In the genomic region with DNA sequence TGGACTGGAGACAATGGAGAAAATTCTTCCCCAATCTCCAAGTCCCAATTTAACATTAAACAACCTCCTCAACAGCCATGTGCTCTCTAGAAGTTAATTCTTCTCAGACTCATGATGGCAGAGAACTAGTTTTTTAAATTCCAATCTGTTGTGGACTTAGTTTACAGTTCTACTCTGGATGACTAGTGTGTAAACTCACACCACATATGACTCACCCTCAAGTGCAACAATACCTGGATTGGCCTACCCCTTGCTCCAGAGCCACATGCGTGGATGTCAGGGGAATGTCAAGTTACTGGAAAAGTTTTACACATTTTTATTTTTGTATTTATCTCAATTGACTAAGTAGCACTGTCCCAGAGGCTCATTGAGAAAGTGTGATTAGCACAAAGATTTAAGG, we compare ENCODE assay signal across 11 cellular contexts.
DNase-seq lines count a peak whose midpoint lies in the region; ATAC-seq and TF ChIP-seq lines count a peak whose summit lies in the region.
"Had no signal": no experiment of that assay in that cellular context is flagged by ENCODE, and none has a peak within 500 bp of the region (broad histone marks: within the 10 kb centered on the region; RNA-seq: fewer than 3 reads in every experiment).

No MANE protein-coding gene starts in this region.

- TF ChIP-seq CTCF in brain microvascular endothelial cell (IDR thresholded peaks at IDR 0.05; ENCODE audit: low read depth, low read length, missing control alignments): no peak
- TF ChIP-seq CTCF in CD4-positive, alpha-beta T cell (IDR thresholded peaks at IDR 0.05): no peak

- no peak for ATAC-seq in CD4-positive, alpha-beta T cell (ENCODE audit: poor library complexity)

- in situ Hi-C loops in brain microvascular endothelial cell (cut with HindIII; ENCODE audit: low pct_ligation_motif_present, low sequenced_read_pairs): no loop called here

- H3K4me1 Mint-ChIP-seq in activated naive CD4-positive, alpha-beta T cell treated with anti-CD3 and anti-CD28 coated beads for 36 hours (ENCODE audit: low read depth): peaks cover 3% of the 10 kb centered on the region
- no peaks in the 10 kb centered on the region for H3K4me1 Mint-ChIP-seq in CD4-positive, alpha-beta T cell (ENCODE audit: low read depth)

- H4K8ac ChIP-seq in mesenchymal stem cell (ENCODE audit: low read length): no peak overlapping the region

- no peak overlapping the region for H2BK12ac ChIP-seq in mesenchymal stem cell (ENCODE audit: low read length in 2 of 2)

- H3K79me1 ChIP-seq in mesenchymal stem cell (replicated peaks; ENCODE audit: low read length, poor library complexity, severe bottlenecking): no peaks in the 10 kb centered on the region

- intact Hi-C loops in activated naive CD4-positive, alpha-beta T cell treated with anti-CD3 and anti-CD28 coated beads for 36 hours (cut with micrococcal nuclease): no loop called here
- intact Hi-C loops in CD4-positive, alpha-beta T cell (cut with DNase I, micrococcal nuclease): no loop called here

- no peak overlapping the region for H3K4me2 ChIP-seq in mesenchymal stem cell (ENCODE audit: low read length, poor library complexity, severe bottlenecking)
- H3K4me2 ChIP-seq: BLaER1 treated with 17β-estradiol and CSF1 and Interleukin-3, amounts not matched to agents 10 nM and 100 nM had no signal

- H3K14ac ChIP-seq in mesenchymal stem cell (ENCODE audit: low read length in 2 of 2): no peak overlapping the region

- peaks cover 15% of the 10 kb centered on the region for H3K4me1 ChIP-seq in mesenchymal stem cell (ENCODE audit: control insufficient read depth, insufficient read depth, low read depth, low read length)

- no peak overlapping the region for H3K4me3 ChIP-seq in brain microvascular endothelial cell (ENCODE audit: low read depth, low read length)
- H3K4me3 ChIP-seq in mesenchymal stem cell (ENCODE audit: insufficient read depth in 1 of 2, low read depth in 1 of 2, low read length in 2 of 2): no peak overlapping the region
- H3K4me3 ChIP-seq: BLaER1 treated with 17β-estradiol and CSF1 and Interleukin-3, amounts not matched to agents 10 nM and 100 nM had no signal

- H3K18ac ChIP-seq in mesenchymal stem cell (ENCODE audit: low read depth in 1 of 2, low read length in 2 of 2): no peak overlapping the region

- no peaks in the 10 kb centered on the region for H3K36me3 ChIP-seq in brain microvascular endothelial cell (replicated peaks)
- H3K36me3 ChIP-seq in mesenchymal stem cell (ENCODE audit: control insufficient read depth in 1 of 2, insufficient read depth in 2 of 2, low read depth in 1 of 2, low read length in 2 of 2): no peaks in the 10 kb centered on the region
- H3K36me3 ChIP-seq: BLaER1 treated with 17β-estradiol and CSF1 and Interleukin-3, amounts not matched to agents 10 nM and 100 nM had no signal

- POLR2A ChIA-PET in CD4-positive, alpha-beta T cell (lab: Charles Lee): no interaction called here

- no peak overlapping the region for H2AK5ac ChIP-seq in mesenchymal stem cell (ENCODE audit: low read length, severe bottlenecking)

- no peak overlapping the region for H3K27ac Mint-ChIP-seq in activated naive CD4-positive, alpha-beta T cell treated with anti-CD3 and anti-CD28 coated beads for 36 hours
- H3K27ac Mint-ChIP-seq in CD4-positive, alpha-beta T cell: no peak overlapping the region

- no peaks in the 10 kb centered on the region for H3K9me3 ChIP-seq in mesenchymal stem cell (ENCODE audit: control insufficient read depth, low read length)
- H3K9me3 ChIP-seq in CD4-positive, alpha-beta T cell (ENCODE audit: control insufficient read depth, low read length): no peaks in the 10 kb centered on the region
- H3K9me3 ChIP-seq: BLaER1 treated with 17β-estradiol and CSF1 and Interleukin-3, amounts not matched to agents 10 nM and 100 nM had no signal

- no peak overlapping the region for H3K4me3 Mint-ChIP-seq in activated naive CD4-positive, alpha-beta T cell treated with anti-CD3 and anti-CD28 coated beads for 36 hours
- H3K4me3 Mint-ChIP-seq in CD4-positive, alpha-beta T cell: no peak overlapping the region

- no peak overlapping the region for H4K91ac ChIP-seq in mesenchymal stem cell (ENCODE audit: low read length)

- peak; percentile 72 for DNase-seq in EH (ENCODE audit: low read depth)
- DNase-seq in NCI-H1694 (lab: John Stamatoyannopoulos, UW): peak; percentile 30
- peak; percentile 32 for DNase-seq in brain microvascular endothelial cell
- peak; percentile 69 for DNase-seq in mesenchymal stem cell
- no peak for DNase-seq in activated naive CD4-positive, alpha-beta T cell treated with anti-CD3 and anti-CD28 coated beads for 36 hours
- no peak for DNase-seq in RPMI8226
- DNase-seq in CD4-positive, alpha-beta T cell: no peak
- no peak for DNase-seq in NCI-H1105 treated with DMSO at 0.1 percent for 48 hours (lab: John Stamatoyannopoulos, UW)
- DNase-seq: NCI-H187, SHP77 treated with DMSO at 0.1 percent for 48 hours had no signal

- H3K27ac ChIP-seq in brain microvascular endothelial cell (no peak overlapping the region), mesenchymal stem cell (ENCODE audit: low read length, poor library complexity, severe bottlenecking) (no peak overlapping the region)
- no peak overlapping the region for H3K27ac ChIP-seq in CD4-positive, alpha-beta T cell (ENCODE audit: low read depth, low read length)
- H3K27ac ChIP-seq: BLaER1 treated with 17β-estradiol and CSF1 and Interleukin-3, amounts not matched to agents 10 nM and 100 nM had no signal

- no peak overlapping the region for H2BK5ac ChIP-seq in mesenchymal stem cell (ENCODE audit: low read depth, low read length, poor library complexity, severe bottlenecking)

- CTCF ChIA-PET in activated naive CD4-positive, alpha-beta T cell treated with anti-CD3 and anti-CD28 coated beads for 36 hours (lab: Charles Lee): no interaction called here
- CTCF ChIA-PET in CD4-positive, alpha-beta T cell (lab: Charles Lee): no interaction called here

- H3K27me3 ChIP-seq in brain microvascular endothelial cell (replicated peaks) (no peaks in the 10 kb centered on the region), mesenchymal stem cell (ENCODE audit: control insufficient read depth in 1 of 2, insufficient read depth in 1 of 2, low read length in 2 of 2) (no peaks in the 10 kb centered on the region)
- no peaks in the 10 kb centered on the region for H3K27me3 ChIP-seq in CD4-positive, alpha-beta T cell (ENCODE audit: control insufficient read depth, insufficient read depth, low read length)
- H3K27me3 ChIP-seq: BLaER1 treated with 17β-estradiol and CSF1 and Interleukin-3, amounts not matched to agents 10 nM and 100 nM had no signal

- H3K27me3 Mint-ChIP-seq in activated naive CD4-positive, alpha-beta T cell treated with anti-CD3 and anti-CD28 coated beads for 36 hours (ENCODE audit: low read depth): no peaks in the 10 kb centered on the region
- H3K27me3 Mint-ChIP-seq in CD4-positive, alpha-beta T cell: no peaks in the 10 kb centered on the region

- H3K9ac ChIP-seq in mesenchymal stem cell (ENCODE audit: low read length): no peak overlapping the region
- H3K9ac ChIP-seq: BLaER1 treated with 17β-estradiol and CSF1 and Interleukin-3, amounts not matched to agents 10 nM and 100 nM had no signal

- H2BK120ac ChIP-seq in mesenchymal stem cell (ENCODE audit: low read depth, low read length): no peak overlapping the region

- no peaks in the 10 kb centered on the region for H3K9me3 Mint-ChIP-seq in activated naive CD4-positive, alpha-beta T cell treated with anti-CD3 and anti-CD28 coated beads for 36 hours
- H3K9me3 Mint-ChIP-seq in CD4-positive, alpha-beta T cell: no peaks in the 10 kb centered on the region

- no peak overlapping the region for H2AFZ ChIP-seq in mesenchymal stem cell (ENCODE audit: low read depth, low read length)

- no peak overlapping the region for H3K23ac ChIP-seq in mesenchymal stem cell (ENCODE audit: low read length in 2 of 2)

- H3K36me3 Mint-ChIP-seq in activated naive CD4-positive, alpha-beta T cell treated with anti-CD3 and anti-CD28 coated beads for 36 hours (ENCODE audit: low read depth): no peaks in the 10 kb centered on the region
- H3K36me3 Mint-ChIP-seq in CD4-positive, alpha-beta T cell (ENCODE audit: low read depth): no peaks in the 10 kb centered on the region

- no CpG with 5 or more reads among the region's 1 CpG for WGBS in mesenchymal stem cell

- no peak overlapping the region for H3K4ac ChIP-seq in mesenchymal stem cell (ENCODE audit: low read depth in 1 of 2, low read length in 2 of 2)

- H2BK15ac ChIP-seq in mesenchymal stem cell (ENCODE audit: low read depth, poor library complexity, severe bottlenecking): no peak overlapping the region

Comparison
In these comparisons a context has a peak if more than half of its experiments do, and no peak if none do; other contexts are left out.
1. DNase-seq: peak in EH (single experiment), NCI-H1694 (single experiment), brain microvascular endothelial cell (single experiment) and mesenchymal stem cell (single experiment); none in activated naive CD4-positive, alpha-beta T cell treated with anti-CD3 and anti-CD28 coated beads for 36 hours (single experiment), RPMI8226 (single experiment), CD4-positive, alpha-beta T cell (0 of 10) and NCI-H1105 treated with DMSO at 0.1 percent for 48 hours (single experiment).